ENCODE assay signal across 28 cellular contexts in the genomic region with DNA sequence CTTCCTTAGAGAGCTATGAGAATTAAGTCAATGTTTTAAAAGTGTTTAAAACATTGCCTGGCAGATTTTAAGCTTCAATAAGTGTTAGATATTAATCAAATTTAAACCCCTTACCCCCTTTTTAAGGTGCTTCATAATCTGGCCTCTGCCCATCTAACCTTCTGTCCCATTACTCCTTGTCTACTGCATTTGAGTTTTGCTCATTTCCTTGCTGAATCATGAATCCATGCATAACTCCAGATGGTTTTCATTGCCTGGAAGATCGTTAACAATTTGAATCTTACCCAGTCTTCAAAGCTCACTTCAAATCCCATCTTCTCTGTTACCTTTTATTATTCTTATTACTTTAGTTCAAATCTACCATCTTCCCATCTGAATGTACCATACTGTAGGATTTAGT. TPM values are rescaled to one million over a fixed set of nuclear protein-coding genes. Genes with fewer than 3 reads are reported as not detected.
"Had no signal": no experiment of that assay in that cellular context is flagged by ENCODE, and none has a peak within 500 bp of the region (broad histone marks: within the 10 kb centered on the region; RNA-seq: fewer than 3 reads in every experiment).

No MANE protein-coding gene starts in this region.

- H3K27ac ChIP-seq: breast epithelium, gastroesophageal sphincter, hepatocyte, neutrophil, pancreas, prostate gland, sigmoid colon, uterus had no signal

- H3K4me1 ChIP-seq: prostate gland, uterus had no signal

- H3K27me3 ChIP-seq: pancreas, uterus had no signal

- H3K36me3 ChIP-seq: breast epithelium, gastroesophageal sphincter, neutrophil, pancreas, prostate gland, sigmoid colon, uterus had no signal

- ATAC-seq: activated T-cell treated with anti-CD3 and anti-CD28 coated beads, Interleukin-2, amount 50 U/mL, for 72 hours; gastroesophageal sphincter; left cardiac atrium; left ventricle myocardium superior; pancreas; stimulated activated effector memory CD8-positive, alpha-beta T cell treated with anti-CD3 and anti-CD28 coated beads, Interleukin-12 subunit alpha, Interleukin-12 subunit beta, amount 100 ng/mL, for 72 hours; stimulated activated naive CD8-positive, alpha-beta T cell treated with anti-CD3 and anti-CD28 coated beads, Interleukin-15, amount 100 ng/mL, for 72 hours had no signal

- H3K4me3 ChIP-seq: breast epithelium, gastroesophageal sphincter, hepatocyte, pancreas, prostate gland, sigmoid colon, uterus had no signal

- H3K9me3 ChIP-seq: breast epithelium, gastroesophageal sphincter, neutrophil, pancreas, prostate gland, sigmoid colon, uterus had no signal

- DNase-seq: activated CD4-positive, alpha-beta T cell treated with anti-CD3 and anti-CD28 coated beads for 4 hours; activated CD4-positive, alpha-beta T cell treated with anti-CD3 and anti-CD28 coated beads, Interleukin-2, amount 50 U/mL, for 4 hours; activated effector memory CD4-positive, alpha-beta T cell treated with Interleukin-2 at 50 U/mL for 16 hours; activated naive CD4-positive, alpha-beta T cell treated with anti-CD3 and anti-CD28 coated beads for 36 hours; activated naive CD8-positive, alpha-beta T cell treated with anti-CD3 and anti-CD28 coated beads, Interleukin-2, amount 10 ng/mL, durations not matched to agents 7 days and 5 days; activated T-cell treated with anti-CD3 and anti-CD28 coated beads for 4 hours; activated T-cell treated with anti-CD3 and anti-CD28 coated beads, Interleukin-2, amount 50 U/mL, for 72 hours; amygdala; central memory CD4-positive, alpha-beta T cell; left cardiac atrium; left ventricle myocardium superior; nephron progenitor cell; pancreas; sigmoid colon; small intestine; stimulated activated CD4-positive, alpha-beta T cell treated with anti-CD3 and anti-CD28 coated beads, Interleukin-4, amount 100 ng/mL, for 24 hours; stimulated activated naive CD8-positive, alpha-beta T cell treated with anti-CD3 and anti-CD28 coated beads, Interleukin-15, amount 100 ng/mL, for 72 hours; substantia nigra; uterus had no signal

RNA-seq across cellular contexts. Expression of gene HJV, which starts 4.6 kb away (rescaled TPM):
- total RNA-seq: activated naive CD4-positive, alpha-beta T cell treated with anti-CD3 and anti-CD28 coated beads for 36 hours; activated naive CD8-positive, alpha-beta T cell treated with anti-CD3 and anti-CD28 coated beads, Interleukin-2, amount 10 ng/mL, durations not matched to agents 7 days and 5 days; activated T-cell treated with anti-CD3 and anti-CD28 coated beads, Interleukin-2, amount 50 U/mL, for 72 hours; breast epithelium; endothelial cell of umbilical vein; lung microvascular endothelial cell; mesenteric fat pad; pancreas; sigmoid colon; uterus had no signal
